Comparison of ENCODE assay signal across 10 cellular contexts in genomic region chr17:57899391-57899790, GRCh38. TPM values are rescaled to one million over a fixed set of nuclear protein-coding genes. Genes with fewer than 3 reads are reported as not detected.
DNase-seq lines count a peak whose midpoint lies in the region; ATAC-seq and TF ChIP-seq lines count a peak whose summit lies in the region.
"Had no signal": no experiment of that assay in that cellular context is flagged by ENCODE, and none has a peak within 500 bp of the region (broad histone marks: within the 10 kb centered on the region; RNA-seq: fewer than 3 reads in every experiment).

No MANE protein-coding gene starts in this region.

- CTCF ChIA-PET in activated naive CD4-positive, alpha-beta T cell treated with anti-CD3 and anti-CD28 coated beads for 36 hours (lab: Charles Lee) = interaction anchor here (0.5 to 1.2 kb wide), 5 partner anchors 41 to 498 kb away, joined by 3 read pairs; no protein-coding TSS in a partner anchor

- peak overlapping the region; percentile 60 for H3K4ac ChIP-seq in neuronal stem cell (ENCODE audit: low read length)

- H2BK12ac ChIP-seq in neuronal stem cell (ENCODE audit: low read length) = peak overlapping the region; percentile 99

- H3K4me3 ChIP-seq in AG10803 (ENCODE audit: low read length) (no peak overlapping the region), neuronal stem cell (ENCODE audit: low read length in 2 of 2) (no peak overlapping the region)

- H3K27ac ChIP-seq in epithelial cell of prostate = peak overlapping the region; percentile 64
- H3K27ac ChIP-seq in neuronal stem cell (replicated peaks; ENCODE audit: low read length) = peak overlapping the region; percentile 92

- intact Hi-C loops in activated naive CD4-positive, alpha-beta T cell treated with anti-CD3 and anti-CD28 coated beads for 36 hours (cut with micrococcal nuclease) = no loop called here
- intact Hi-C loops in activated T-helper 1 cell treated with anti-CD3 and anti-CD28 coated beads, Interleukin-12 subunit alpha, Interleukin-12 subunit beta, Interleukin-2, Interleukin-4 antibody, amounts not matched to agents 30 ng/mL and 10 ng/mL and 1 ng/mL, durations not matched to agents 14 hours and 24 hours and 36 hours (cut with micrococcal nuclease) = loop anchor here (10.0 kb wide), 1 partner anchor 275 kb away; no protein-coding TSS in a partner anchor

- DNase-seq in AG10803 (ENCODE audit: low read depth) (peak; percentile 51), NCI-H2171 (lab: John Stamatoyannopoulos, UW) (peak; percentile 58), epithelial cell of prostate (ENCODE audit: low read depth, low spot score) (no peak), neuronal stem cell (ENCODE audit: low spot score) (no peak)
- no peak for DNase-seq in activated naive CD4-positive, alpha-beta T cell treated with anti-CD3 and anti-CD28 coated beads for 36 hours
- no peak for DNase-seq in activated T-helper 1 cell treated with anti-CD3 and anti-CD28 coated beads, Interleukin-12 subunit alpha, Interleukin-12 subunit beta, Interleukin-2, Interleukin-4 antibody, amounts not matched to agents 30 ng/mL and 10 ng/mL and 1 ng/mL, durations not matched to agents 14 hours and 24 hours and 36 hours (ENCODE audit: low spot score)
- DNase-seq: activated CD4-positive, alpha-beta T cell treated with anti-CD3 and anti-CD28 coated beads for 48 hours; DMS79 had no signal

- no peak overlapping the region for H3K4me3 Mint-ChIP-seq in activated naive CD4-positive, alpha-beta T cell treated with anti-CD3 and anti-CD28 coated beads for 36 hours
- no peak overlapping the region for H3K4me3 Mint-ChIP-seq in activated T-helper 1 cell treated with anti-CD3 and anti-CD28 coated beads, Interleukin-12 subunit alpha, Interleukin-12 subunit beta, Interleukin-2, Interleukin-4 antibody, amounts not matched to agents 30 ng/mL and 10 ng/mL and 1 ng/mL, durations not matched to agents 14 hours and 24 hours and 36 hours

- H3K9me3 ChIP-seq in neuronal stem cell (replicated peaks in 1 of 2; ENCODE audit: control insufficient read depth in 2 of 2, insufficient read depth in 1 of 2, low read depth in 1 of 2, low read length in 2 of 2) = no peaks in the 10 kb centered on the region

- H3K27ac Mint-ChIP-seq in activated naive CD4-positive, alpha-beta T cell treated with anti-CD3 and anti-CD28 coated beads for 36 hours = no peak overlapping the region
- no peak overlapping the region for H3K27ac Mint-ChIP-seq in activated T-helper 1 cell treated with anti-CD3 and anti-CD28 coated beads, Interleukin-12 subunit alpha, Interleukin-12 subunit beta, Interleukin-2, Interleukin-4 antibody, amounts not matched to agents 30 ng/mL and 10 ng/mL and 1 ng/mL, durations not matched to agents 14 hours and 24 hours and 36 hours

- H3K36me3 Mint-ChIP-seq in activated naive CD4-positive, alpha-beta T cell treated with anti-CD3 and anti-CD28 coated beads for 36 hours (ENCODE audit: low read depth) = no peaks in the 10 kb centered on the region
- no peaks in the 10 kb centered on the region for H3K36me3 Mint-ChIP-seq in activated T-helper 1 cell treated with anti-CD3 and anti-CD28 coated beads, Interleukin-12 subunit alpha, Interleukin-12 subunit beta, Interleukin-2, Interleukin-4 antibody, amounts not matched to agents 30 ng/mL and 10 ng/mL and 1 ng/mL, durations not matched to agents 14 hours and 24 hours and 36 hours (ENCODE audit: low read depth)

- peak overlapping the region; percentile 70 for H3K23ac ChIP-seq in neuronal stem cell (ENCODE audit: low read depth, low read length, poor library complexity)

- H3K36me3 ChIP-seq in neuronal stem cell (replicated peaks in 1 of 2; ENCODE audit: control insufficient read depth in 2 of 2, insufficient read depth in 2 of 2, low read length in 2 of 2) = peaks cover 2 to 9% of the 10 kb centered on the region in 2 donors

- H3K9me3 Mint-ChIP-seq in activated naive CD4-positive, alpha-beta T cell treated with anti-CD3 and anti-CD28 coated beads for 36 hours = no peaks in the 10 kb centered on the region
- no peaks in the 10 kb centered on the region for H3K9me3 Mint-ChIP-seq in activated T-helper 1 cell treated with anti-CD3 and anti-CD28 coated beads, Interleukin-12 subunit alpha, Interleukin-12 subunit beta, Interleukin-2, Interleukin-4 antibody, amounts not matched to agents 30 ng/mL and 10 ng/mL and 1 ng/mL, durations not matched to agents 14 hours and 24 hours and 36 hours

- H4K8ac ChIP-seq in neuronal stem cell (ENCODE audit: low read depth, low read length) = no peak overlapping the region

- ATAC-seq in HG03457 (IDR thresholded peaks at IDR 0.05; ENCODE audit: unreplicated experiment) (no peak), HG03521 (IDR thresholded peaks at IDR 0.05; ENCODE audit: unreplicated experiment) (no peak)

- peak overlapping the region; percentile 95 for H2BK5ac ChIP-seq in neuronal stem cell (ENCODE audit: low read length)

- WGBS in neuronal stem cell (ENCODE audit: extremely low coverage in 2 of 2, insufficient read length in 2 of 2, insufficient replicate concordance in 1 of 2), 2 donors = no CpG with 5 or more reads among the region's 8 CpGs

- peak overlapping the region; percentile 96 for H4K91ac ChIP-seq in neuronal stem cell (ENCODE audit: low read depth, low read length, poor library complexity)

- H3K27me3 ChIP-seq in neuronal stem cell (ENCODE audit: control insufficient read depth in 3 of 3, insufficient read depth in 3 of 3, low read depth in 1 of 3, low read length in 3 of 3) = no peaks in the 10 kb centered on the region

- H2BK120ac ChIP-seq in neuronal stem cell (ENCODE audit: low read depth, low read length) = peak overlapping the region; percentile 92

- H3K79me1 ChIP-seq in neuronal stem cell (ENCODE audit: low read depth, low read length) = peaks cover 2% of the 10 kb centered on the region

- H2AK5ac ChIP-seq in neuronal stem cell (ENCODE audit: low read depth, low read length) = peak overlapping the region; percentile 100

- H3K4me1 ChIP-seq in neuronal stem cell (ENCODE audit: control insufficient read depth in 2 of 2, insufficient read depth in 1 of 2, low read depth in 1 of 2, low read length in 2 of 2) = peaks cover 39 to 54% of the 10 kb centered on the region in 2 donors

- H3K4me1 Mint-ChIP-seq in activated naive CD4-positive, alpha-beta T cell treated with anti-CD3 and anti-CD28 coated beads for 36 hours (ENCODE audit: low read depth) = peaks cover 4% of the 10 kb centered on the region
- peaks cover 17% of the 10 kb centered on the region for H3K4me1 Mint-ChIP-seq in activated T-helper 1 cell treated with anti-CD3 and anti-CD28 coated beads, Interleukin-12 subunit alpha, Interleukin-12 subunit beta, Interleukin-2, Interleukin-4 antibody, amounts not matched to agents 30 ng/mL and 10 ng/mL and 1 ng/mL, durations not matched to agents 14 hours and 24 hours and 36 hours (ENCODE audit: low read depth)

- H3K4me2 ChIP-seq in neuronal stem cell (ENCODE audit: insufficient read depth, low read length, poor library complexity, severe bottlenecking) = no peak overlapping the region

- H3K18ac ChIP-seq in neuronal stem cell (ENCODE audit: low read length) = peak overlapping the region; percentile 98

- H3K9ac ChIP-seq in neuronal stem cell (ENCODE audit: low read depth, low read length, poor library complexity) = peak overlapping the region; percentile 85

- no peak for TF ChIP-seq CTCF in AG10803 (conservative IDR thresholded peaks at IDR 0.05; ENCODE audit: low read length)

- no peaks in the 10 kb centered on the region for H3K27me3 Mint-ChIP-seq in activated naive CD4-positive, alpha-beta T cell treated with anti-CD3 and anti-CD28 coated beads for 36 hours (ENCODE audit: low read depth)
- peaks cover 1% of the 10 kb centered on the region for H3K27me3 Mint-ChIP-seq in activated T-helper 1 cell treated with anti-CD3 and anti-CD28 coated beads, Interleukin-12 subunit alpha, Interleukin-12 subunit beta, Interleukin-2, Interleukin-4 antibody, amounts not matched to agents 30 ng/mL and 10 ng/mL and 1 ng/mL, durations not matched to agents 14 hours and 24 hours and 36 hours (ENCODE audit: insufficient read depth)

- peak overlapping the region; percentile 97 for H2BK15ac ChIP-seq in neuronal stem cell (ENCODE audit: low read length)

- peak overlapping the region; percentile 40 for H3K14ac ChIP-seq in neuronal stem cell (ENCODE audit: low read length)

- no peak overlapping the region for H2AFZ ChIP-seq in neuronal stem cell (ENCODE audit: low read length)

RNA-seq across cellular contexts. Expression of gene MRPS23, which starts 49.5 kb away (rescaled TPM):
- polyA plus RNA-seq in neuronal stem cell (2013, experiment 1 of 2) = 21.6 TPM
- 19.9 TPM for polyA plus RNA-seq in neuronal stem cell (2013, experiment 2 of 2)
- 10 to 100 TPM; 57.5 to 59.1 TPM for total RNA-seq in activated naive CD4-positive, alpha-beta T cell treated with anti-CD3 and anti-CD28 coated beads for 36 hours
- 79.6 and 87.0 TPM in 2 replicates for total RNA-seq in activated T-helper 1 cell treated with anti-CD3 and anti-CD28 coated beads, Interleukin-12 subunit alpha, Interleukin-12 subunit beta, Interleukin-2, Interleukin-4 antibody, amounts not matched to agents 30 ng/mL and 10 ng/mL and 1 ng/mL, durations not matched to agents 14 hours and 24 hours and 36 hours

RNA-seq across cellular contexts. Expression of gene CUEDC1, which starts 55.8 kb away (rescaled TPM):
- 23.4 TPM for polyA plus RNA-seq in neuronal stem cell (2013, experiment 1 of 2)
- polyA plus RNA-seq in neuronal stem cell (2013, experiment 2 of 2) = 22.7 TPM
- total RNA-seq in activated naive CD4-positive, alpha-beta T cell treated with anti-CD3 and anti-CD28 coated beads for 36 hours = under 1 TPM; 0.47 to 0.69 TPM
- total RNA-seq in activated T-helper 1 cell treated with anti-CD3 and anti-CD28 coated beads, Interleukin-12 subunit alpha, Interleukin-12 subunit beta, Interleukin-2, Interleukin-4 antibody, amounts not matched to agents 30 ng/mL and 10 ng/mL and 1 ng/mL, durations not matched to agents 14 hours and 24 hours and 36 hours = 0.37 TPM in 1 of 2 replicates, not detected in the other

Comparison
In these comparisons a context has a peak if more than half of its experiments do, and no peak if none do; other contexts are left out.
1. DNase-seq: peak in AG10803 (single experiment) and NCI-H2171 (single experiment); none in epithelial cell of prostate (single experiment), neuronal stem cell (single experiment), activated naive CD4-positive, alpha-beta T cell treated with anti-CD3 and anti-CD28 coated beads for 36 hours (single experiment) and activated T-helper 1 cell treated with anti-CD3 and anti-CD28 coated beads, Interleukin-12 subunit alpha, Interleukin-12 subunit beta, Interleukin-2, Interleukin-4 antibody, amounts not matched to agents 30 ng/mL and 10 ng/mL and 1 ng/mL, durations not matched to agents 14 hours and 24 hours and 36 hours (single experiment).